ENCODE assay signal across 23 cellular contexts in genomic region chr3:126343675-126344074, GRCh38. TPM values are rescaled to one million over a fixed set of nuclear protein-coding genes. Genes with fewer than 3 reads are reported as not detected.
DNase-seq lines count a peak whose midpoint lies in the region; ATAC-seq and TF ChIP-seq lines count a peak whose summit lies in the region.
"Had no signal": no experiment of that assay in that cellular context is flagged by ENCODE, and none has a peak within 500 bp of the region (broad histone marks: within the 10 kb centered on the region; RNA-seq: fewer than 3 reads in every experiment).

No MANE protein-coding gene starts in this region.

- no peaks in the 10 kb centered on the region for H3K9me2 ChIP-seq in SK-N-SH

- H3K9me3 ChIP-seq in ascending aorta (peaks cover 0 to 13% of the 10 kb centered on the region in 2 donors), lower lobe of right lung (no peaks in the 10 kb centered on the region), tibial artery (peaks cover 0 to 2% (median 0%) of the 10 kb centered on the region in 3 donors), SK-N-SH (no peaks in the 10 kb centered on the region)
- H3K9me3 ChIP-seq: A549; BLaER1 treated with 17β-estradiol and CSF1 and Interleukin-3, amounts not matched to agents 10 nM and 100 nM; stomach had no signal

- TF ChIP-seq CTCF in ascending aorta (IDR thresholded peaks at IDR 0.05) (no peak), lower lobe of right lung (IDR thresholded peaks at IDR 0.05) (no peak), tibial artery (IDR thresholded peaks at IDR 0.05) (no peak), SK-N-SH (IDR thresholded peaks at IDR 0.05) (no peak)

- H3K36me3 Mint-ChIP-seq in activated naive CD4-positive, alpha-beta T cell treated with anti-CD3 and anti-CD28 coated beads, Interleukin-2, amount 50 U/mL, for 72 hours: no peaks in the 10 kb centered on the region
- no peaks in the 10 kb centered on the region for H3K36me3 Mint-ChIP-seq in activated naive CD4-positive, alpha-beta T cell treated with anti-CD3 and anti-CD28 coated beads for 36 hours (ENCODE audit: low read depth)
- H3K36me3 Mint-ChIP-seq: naive thymus-derived CD8-positive, alpha-beta T cell had no signal

- CTCF ChIA-PET in activated naive CD4-positive, alpha-beta T cell treated with anti-CD3 and anti-CD28 coated beads for 36 hours (lab: Charles Lee): no interaction called here
- CTCF ChIA-PET in SK-N-SH (lab: Yijun Ruan, JAX): interaction anchor here (1.6 kb wide), 1 partner anchor 45 kb away, joined by 4 read pairs; no protein-coding TSS in a partner anchor

- TF ChIP-seq RAD21 in SK-N-SH (IDR thresholded peaks at IDR 0.05; ENCODE audit: low read length): no peak

- peak overlapping the region; percentile 42 to 51 for H3K27ac ChIP-seq in ascending aorta
- no peak overlapping the region for H3K27ac ChIP-seq in lower lobe of right lung
- no peak overlapping the region for H3K27ac ChIP-seq in tibial artery
- no peak overlapping the region for H3K27ac ChIP-seq in SK-N-SH (ENCODE audit: low read depth in 2 of 2, low read length in 1 of 2)
- H3K27ac ChIP-seq: A549; BLaER1 treated with 17β-estradiol and CSF1 and Interleukin-3, amounts not matched to agents 10 nM and 100 nM; skin epidermis had no signal

- TF ChIP-seq EP300 in SK-N-SH (IDR thresholded peaks at IDR 0.05; ENCODE audit: borderline replicate concordance in 1 of 2, low read depth in 1 of 2, low read length in 1 of 2): no peak

- no peak overlapping the region for H3K4me3 Mint-ChIP-seq in activated naive CD4-positive, alpha-beta T cell treated with anti-CD3 and anti-CD28 coated beads for 36 hours
- H3K4me3 Mint-ChIP-seq: activated CD4-positive, alpha-beta T cell treated with anti-CD3 and anti-CD28 coated beads for 36 hours; activated T-helper 17 cell treated with anti-CD3 and anti-CD28 coated beads, Interleukin-2, amount 50 U/mL, for 72 hours; naive thymus-derived CD8-positive, alpha-beta T cell had no signal

- no peak overlapping the region for H3K4me2 ChIP-seq in SK-N-SH
- H3K4me2 ChIP-seq: A549 had no signal

- H3K4me3 ChIP-seq in ascending aorta (no peak overlapping the region), lower lobe of right lung (no peak overlapping the region), tibial artery (no peak overlapping the region), SK-N-SH (ENCODE audit: low read depth in 2 of 2, low read length in 1 of 2) (no peak overlapping the region)
- H3K4me3 ChIP-seq: A549; BLaER1 treated with 17β-estradiol and CSF1 and Interleukin-3, amounts not matched to agents 10 nM and 100 nM; skin epidermis; stomach had no signal

- H3K4me1 ChIP-seq in ascending aorta (peaks cover 4 to 34% of the 10 kb centered on the region in 2 donors), lower lobe of right lung (no peaks in the 10 kb centered on the region), tibial artery (peaks cover 0 to 69% (median 17%) of the 10 kb centered on the region in 4 donors), SK-N-SH (ENCODE audit: control insufficient read depth in 1 of 2, insufficient read depth in 2 of 2, low read depth in 1 of 2, low read length in 1 of 2) (peaks cover 0 to 9% of the 10 kb centered on the region in 2 experiments; a peak in 1 of 4 replicates)
- H3K4me1 ChIP-seq: A549 had no signal

- H2AFZ ChIP-seq in SK-N-SH (ENCODE audit: low read depth): no peak overlapping the region

- H3K27ac Mint-ChIP-seq in activated naive CD4-positive, alpha-beta T cell treated with anti-CD3 and anti-CD28 coated beads, Interleukin-2, amount 50 U/mL, for 72 hours: no peak overlapping the region
- no peak overlapping the region for H3K27ac Mint-ChIP-seq in activated naive CD4-positive, alpha-beta T cell treated with anti-CD3 and anti-CD28 coated beads for 36 hours
- H3K27ac Mint-ChIP-seq: activated CD4-positive, alpha-beta T cell treated with anti-CD3 and anti-CD28 coated beads for 36 hours; activated T-helper 17 cell treated with anti-CD3 and anti-CD28 coated beads, Interleukin-2, amount 50 U/mL, for 72 hours; naive thymus-derived CD8-positive, alpha-beta T cell had no signal

- H4K20me1 ChIP-seq in SK-N-SH (ENCODE audit: insufficient read depth): no peaks in the 10 kb centered on the region
- H4K20me1 ChIP-seq: BLaER1 treated with 17β-estradiol and CSF1 and Interleukin-3, amounts not matched to agents 10 nM and 100 nM had no signal

- no peaks in the 10 kb centered on the region for H3K4me1 Mint-ChIP-seq in activated naive CD4-positive, alpha-beta T cell treated with anti-CD3 and anti-CD28 coated beads for 36 hours (ENCODE audit: low read depth)
- H3K4me1 Mint-ChIP-seq: activated CD4-positive, alpha-beta T cell treated with anti-CD3 and anti-CD28 coated beads for 36 hours; activated T-helper 17 cell treated with anti-CD3 and anti-CD28 coated beads, Interleukin-2, amount 50 U/mL, for 72 hours had no signal

- no peaks in the 10 kb centered on the region for H3K79me2 ChIP-seq in SK-N-SH (ENCODE audit: insufficient read depth)

- DNase-seq in activated naive CD4-positive, alpha-beta T cell treated with anti-CD3 and anti-CD28 coated beads, Interleukin-2, amount 50 U/mL, for 72 hours (ENCODE audit: low spot score in 2 of 2): peak; percentile 1 to 41
- no peak for DNase-seq in activated naive CD4-positive, alpha-beta T cell treated with anti-CD3 and anti-CD28 coated beads for 36 hours
- no peak for DNase-seq in ascending aorta (ENCODE audit: low spot score in 2 of 2)
- peak; percentile 37 for DNase-seq in lower lobe of right lung
- DNase-seq in tibial artery: peak; percentile 19 to 65
- no peak for DNase-seq in SK-N-SH
- DNase-seq in superior temporal gyrus (ENCODE audit: extremely low spot score): no peak
- DNase-seq in NCI-H69 (lab: John Stamatoyannopoulos, UW): no peak
- DNase-seq: activated CD4-positive, alpha-beta T cell treated with anti-CD3 and anti-CD28 coated beads for 36 hours; hippocampal formation; NCI-H510A; stimulated activated CD4-positive, alpha-beta T cell treated with anti-CD3 and anti-CD28 coated beads, Interleukin-4, amount 100 ng/mL, for 4 hours had no signal

- POLR2A ChIA-PET in SK-N-SH (lab: Yijun Ruan, JAX): no interaction called here

- H3K27me3 ChIP-seq in ascending aorta (no peaks in the 10 kb centered on the region), lower lobe of right lung (ENCODE audit: low read depth) (no peaks in the 10 kb centered on the region), tibial artery (no peaks in the 10 kb centered on the region), SK-N-SH (ENCODE audit: insufficient read depth) (no peaks in the 10 kb centered on the region)
- H3K27me3 ChIP-seq: BLaER1 treated with 17β-estradiol and CSF1 and Interleukin-3, amounts not matched to agents 10 nM and 100 nM; stomach had no signal

- H3K9me3 Mint-ChIP-seq in activated naive CD4-positive, alpha-beta T cell treated with anti-CD3 and anti-CD28 coated beads, Interleukin-2, amount 50 U/mL, for 72 hours: no peaks in the 10 kb centered on the region
- no peaks in the 10 kb centered on the region for H3K9me3 Mint-ChIP-seq in activated naive CD4-positive, alpha-beta T cell treated with anti-CD3 and anti-CD28 coated beads for 36 hours
- H3K9me3 Mint-ChIP-seq: activated T-helper 17 cell treated with anti-CD3 and anti-CD28 coated beads, Interleukin-2, amount 50 U/mL, for 72 hours had no signal

- WGBS in SK-N-SH (ENCODE audit: low lambda C conversion rate): 94% methylated on average over 22 of the region's 34 CpGs

- no peaks in the 10 kb centered on the region for H3K27me3 Mint-ChIP-seq in activated naive CD4-positive, alpha-beta T cell treated with anti-CD3 and anti-CD28 coated beads for 36 hours (ENCODE audit: low read depth)

- intact Hi-C loops in activated naive CD4-positive, alpha-beta T cell treated with anti-CD3 and anti-CD28 coated beads for 36 hours (cut with micrococcal nuclease): no loop called here
- intact Hi-C loops in ascending aorta (cut with DNase I): loop anchor here (2.0 kb wide), 1 partner anchor 73 kb away; no protein-coding TSS in a partner anchor
- intact Hi-C loops in lower lobe of right lung (cut with DNase I): no loop called here
- intact Hi-C loops in tibial artery (cut with DNase I; ENCODE audit: low total_unique reads): no loop called here

- H3K9ac ChIP-seq in SK-N-SH: no peak overlapping the region
- H3K9ac ChIP-seq: BLaER1 treated with 17β-estradiol and CSF1 and Interleukin-3, amounts not matched to agents 10 nM and 100 nM had no signal

- H3K36me3 ChIP-seq in ascending aorta (peaks cover 57 to 77% of the 10 kb centered on the region in 2 donors), lower lobe of right lung (peaks cover 30% of the 10 kb centered on the region), tibial artery (peaks cover 79 to 83% (median 82%) of the 10 kb centered on the region in 3 donors), SK-N-SH (replicated peaks in 1 of 2; ENCODE audit: control insufficient read depth in 1 of 2, insufficient read depth in 2 of 2, low read length in 1 of 2) (no peaks in the 10 kb centered on the region)
- H3K36me3 ChIP-seq: BLaER1 treated with 17β-estradiol and CSF1 and Interleukin-3, amounts not matched to agents 10 nM and 100 nM had no signal

- ATAC-seq in activated naive CD4-positive, alpha-beta T cell treated with anti-CD3 and anti-CD28 coated beads, Interleukin-2, amount 50 U/mL, for 72 hours: no peak
- no peak for ATAC-seq in lower lobe of right lung
- ATAC-seq: activated CD4-positive, alpha-beta T cell treated with anti-CD3 and anti-CD28 coated beads for 36 hours; activated T-helper 17 cell treated with anti-CD3 and anti-CD28 coated beads, Interleukin-2, amount 50 U/mL, for 72 hours; naive thymus-derived CD8-positive, alpha-beta T cell had no signal

- no peaks in the 10 kb centered on the region for H3F3A ChIP-seq in SK-N-SH (replicated peaks; ENCODE audit: insufficient read depth)

TF ChIP-seq in SK-N-SH, 30 proteins besides CTCF, POLR2A, EP300 and RAD21 (continues in another document):
- TF ChIP-seq MXI1 (IDR thresholded peaks at IDR 0.05; ENCODE audit: low read depth, low read length) (no peak), GATA2 (CRISPR knock-in tag; IDR thresholded peaks at IDR 0.05) (no peak), NRF1 (IDR thresholded peaks at IDR 0.05; ENCODE audit: low read depth, low read length) (no peak), CHD2 (IDR thresholded peaks at IDR 0.05; ENCODE audit: low read length, partially characterized antibody) (no peak)

RNA-seq across cellular contexts. Expression of gene KLF15, which starts 13.5 kb away (rescaled TPM):
- total RNA-seq in activated naive CD4-positive, alpha-beta T cell treated with anti-CD3 and anti-CD28 coated beads, Interleukin-2, amount 50 U/mL, for 72 hours: under 1 TPM in 1 of 2 donors, not detected in 1; 0.68 TPM
- under 1 TPM; 0.62 to 0.89 TPM for total RNA-seq in activated naive CD4-positive, alpha-beta T cell treated with anti-CD3 and anti-CD28 coated beads for 36 hours
- total RNA-seq in ascending aorta: 74.0 TPM
- 40.1 TPM for total RNA-seq in lower lobe of right lung
- polyA plus RNA-seq in SK-N-SH (2012; rRNA removed): 0.28 and 0.39 TPM in 2 replicates
- 0.19 and 0.33 TPM in 2 replicates for polyA plus RNA-seq in SK-N-SH (2012; cell fraction: cytosol; rRNA removed)
- 0.32 and 0.50 TPM in 2 replicates for polyA plus RNA-seq in SK-N-SH (2012; cell fraction: nucleus; rRNA removed)
- total RNA-seq: epithelial cell of proximal tubule had no signal
- polyA plus RNA-seq: A549; naive thymus-derived CD8-positive, alpha-beta T cell had no signal

RNA-seq across cellular contexts. Expression of gene CFAP100, which starts 51.0 kb away (rescaled TPM):
- not detected for total RNA-seq in activated naive CD4-positive, alpha-beta T cell treated with anti-CD3 and anti-CD28 coated beads, Interleukin-2, amount 50 U/mL, for 72 hours
- total RNA-seq in activated naive CD4-positive, alpha-beta T cell treated with anti-CD3 and anti-CD28 coated beads for 36 hours: not detected
- total RNA-seq in ascending aorta (not detected), lower lobe of right lung (21.5 TPM)
- polyA plus RNA-seq in SK-N-SH (2012; rRNA removed): not detected in 2 replicates
- not detected in 2 replicates for polyA plus RNA-seq in SK-N-SH (2012; cell fraction: cytosol; rRNA removed)
- not detected in 2 replicates for polyA plus RNA-seq in SK-N-SH (2012; cell fraction: nucleus; rRNA removed)
- total RNA-seq: activated CD4-positive, alpha-beta T cell treated with anti-CD3 and anti-CD28 coated beads for 36 hours; activated T-helper 17 cell treated with anti-CD3 and anti-CD28 coated beads, Interleukin-2, amount 50 U/mL, for 72 hours; bronchial epithelial cell; dermis microvascular lymphatic vessel endothelial cell; epithelial cell of proximal tubule; naive thymus-derived CD8-positive, alpha-beta T cell; RPMI7951; stomach had no signal
- polyA plus RNA-seq: A549; keratinocyte; naive thymus-derived CD8-positive, alpha-beta T cell; stomach had no signal

Comparison
In these comparisons a context has a peak if more than half of its experiments do, and no peak if none do; other contexts are left out.
1. DNase-seq: peak in activated naive CD4-positive, alpha-beta T cell treated with anti-CD3 and anti-CD28 coated beads, Interleukin-2, amount 50 U/mL, for 72 hours (2 of 2), lower lobe of right lung (single experiment) and tibial artery (2 of 2); none in activated naive CD4-positive, alpha-beta T cell treated with anti-CD3 and anti-CD28 coated beads for 36 hours (single experiment), ascending aorta (0 of 2), SK-N-SH (single experiment), superior temporal gyrus (single experiment) and NCI-H69 (single experiment).
2. H3K27ac ChIP-seq: peak in ascending aorta (2 of 2); none in lower lobe of right lung (single experiment), tibial artery (0 of 2) and SK-N-SH (0 of 2).
3. RNA of gene KLF15, which starts 13.5 kb away (total RNA-seq): 74.0 TPM in ascending aorta (single experiment) and 40.1 TPM in lower lobe of right lung (single experiment); 0.62 to 0.89 TPM in activated naive CD4-positive, alpha-beta T cell treated with anti-CD3 and anti-CD28 coated beads for 36 hours and 0.68 TPM in activated naive CD4-positive, alpha-beta T cell treated with anti-CD3 and anti-CD28 coated beads, Interleukin-2, amount 50 U/mL, for 72 hours; every median in the first group is over 10 times any median in the second.
4. RNA of gene CFAP100, which starts 51.0 kb away (total RNA-seq): 21.5 TPM in lower lobe of right lung (single experiment); not detected in activated naive CD4-positive, alpha-beta T cell treated with anti-CD3 and anti-CD28 coated beads, Interleukin-2, amount 50 U/mL, for 72 hours, not detected in activated naive CD4-positive, alpha-beta T cell treated with anti-CD3 and anti-CD28 coated beads for 36 hours and not detected in ascending aorta (single experiment); every median in the first group is over 10 times any median in the second.